8 cellular contexts compared by ENCODE assay signal in the genomic region with DNA sequence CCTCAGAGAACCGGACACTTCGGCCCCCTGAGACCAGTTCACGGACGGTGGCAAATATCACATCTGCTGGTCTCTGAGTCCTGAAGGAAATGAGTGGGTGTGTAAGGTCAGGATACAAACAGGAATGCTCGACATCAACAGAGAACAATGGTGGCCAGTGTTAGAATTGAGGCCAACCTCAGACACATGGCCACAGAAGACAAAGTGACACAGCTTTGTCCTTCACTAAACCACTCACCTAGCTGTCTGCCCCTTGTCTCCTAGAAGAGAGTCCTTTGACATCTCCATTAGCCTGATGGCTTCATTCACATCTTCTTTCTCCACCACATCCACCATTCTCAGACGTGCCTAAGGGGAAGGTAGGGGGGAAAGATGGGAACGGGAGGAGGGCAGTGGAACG. TPM values are rescaled to one million over a fixed set of nuclear protein-coding genes. Genes with fewer than 3 reads are reported as not detected.
A peak's percentile ranks its signal among the peaks of the same experiment; 100 is the strongest.
DNase-seq lines count a peak whose midpoint lies in the region; ATAC-seq, FAIRE-seq and TF ChIP-seq lines count a peak whose summit lies in the region.
"Had no signal": no experiment of that assay in that cellular context is flagged by ENCODE, and none has a peak within 500 bp of the region (broad histone marks: within the 10 kb centered on the region; RNA-seq: fewer than 3 reads in every experiment).

No MANE protein-coding gene starts in this region.

- intact Hi-C loops in HepG2 (cut with micrococcal nuclease; ENCODE audit: unreplicated experiment) (no loop called here), right lobe of liver (cut with DNase I) (no loop called here)

- in situ Hi-C loops in HepG2 (cut with HindIII; ENCODE audit: extremely low pct_ligation_motif_present, low pct_unique_long_range_greater_than_20kb) = no loop called here

- no peak for TF ChIP-seq RAD21 in HepG2 (CRISPR knock-in tag; IDR thresholded peaks at IDR 0.05)

- ATAC-seq in HepG2 (peak; percentile 2; the same call in 1 of the 3 replicates), right lobe of liver (no peak), HG03025 (IDR thresholded peaks at IDR 0.05; ENCODE audit: low FRiP score, unreplicated experiment) (no peak)
- ATAC-seq: activated CD4-positive, CD25-positive, alpha-beta regulatory T cell treated with anti-CD3 and anti-CD28 coated beads, Interleukin-2, amount 50 U/mL, for 24 hours had no signal

- TSS peak; percentile 30 for BruUV-seq in HepG2 (replicated peaks; lab: Mats Ljungman, UMichigan)

- H3K79me2 ChIP-seq in HepG2 (ENCODE audit: insufficient read depth, low read length) = peaks cover 10% of the 10 kb centered on the region

- H3K4me3 ChIP-seq in HepG2 (replicated peaks in 1 of 3; ENCODE audit: insufficient read depth in 1 of 3, low read depth in 2 of 3, low read length in 3 of 3) = no peak overlapping the region
- no peak overlapping the region for H3K4me3 ChIP-seq in right lobe of liver
- H3K4me3 ChIP-seq: heart left ventricle had no signal

- WGBS in HepG2 (ENCODE audit: low lambda C conversion rate) = 87% methylated on average over 8 of the region's 8 CpGs
- WGBS in right lobe of liver (ENCODE audit: insufficient coverage, low coverage, low lambda C conversion rate, missing lambda C conversion rate) = 33% methylated on average over 1 of the region's 8 CpGs

- H3K4me1 ChIP-seq in HepG2 (ENCODE audit: insufficient read depth, low read length) (peaks cover 35% of the 10 kb centered on the region), right lobe of liver (peaks cover 0 to 8% (median 2%) of the 10 kb centered on the region in 4 donors)

- POLR2A ChIA-PET in HepG2 (lab: Yijun Ruan, JAX) = interaction anchor here (4.3 kb wide), 1 partner anchor 8 kb away, joined by 33 read pairs; a partner anchor contains a TSS

- no peak overlapping the region for H3K9ac ChIP-seq in HepG2 (ENCODE audit: insufficient read depth, low read depth, low read length)
- H3K9ac ChIP-seq: KMS-11 had no signal

- FAIRE-seq in HepG2 (lab: Jason Lieb, UNC) = no peak

- CTCF ChIA-PET in HepG2 (lab: Yijun Ruan, JAX; ENCODE audit: low intra/inter-chr PET ratio, low total read pairs) = no interaction called here

- no peak overlapping the region for H3K4me2 ChIP-seq in HepG2 (ENCODE audit: low read depth, low read length)
- H3K4me2 ChIP-seq: KMS-11 had no signal

- no peak for DNase-seq in HepG2 (ENCODE audit: low spot score)
- DNase-seq in right lobe of liver = no peak
- DNase-seq in superior temporal gyrus (ENCODE audit: extremely low spot score) = no peak
- DNase-seq: activated naive CD4-positive, alpha-beta T cell treated with Interleukin-2 at 50 U/mL for 16 hours; heart left ventricle had no signal

- no peak for TF ChIP-seq POLR2A in HepG2 (IDR thresholded peaks at IDR 0.05; ENCODE audit: insufficient read depth in 1 of 2, low read depth in 2 of 2, low read length in 2 of 2)
- no peak for TF ChIP-seq POLR2A in right lobe of liver (IDR thresholded peaks at IDR 0.05)

- H3K27me3 ChIP-seq in HepG2 (ENCODE audit: control insufficient read depth in 1 of 2, insufficient read depth in 2 of 2, low read length in 2 of 2) (no peaks in the 10 kb centered on the region; a peak in 1 of 5 replicates), right lobe of liver (no peaks in the 10 kb centered on the region)
- H3K27me3 ChIP-seq: heart left ventricle had no signal

- TF ChIP-seq CTCF in HepG2 (CRISPR knock-in tag; IDR thresholded peaks at IDR 0.05) (no peak), right lobe of liver (IDR thresholded peaks at IDR 0.05) (no peak)

- H3K9me3 ChIP-seq in HepG2 (ENCODE audit: low read length) = no peaks in the 10 kb centered on the region
- no peaks in the 10 kb centered on the region for H3K9me3 ChIP-seq in right lobe of liver
- H3K9me3 ChIP-seq: heart left ventricle had no signal

- H3K36me3 ChIP-seq in HepG2 (replicated peaks in 1 of 2; ENCODE audit: control insufficient read depth in 1 of 2, insufficient read depth in 2 of 2, low read length in 2 of 2) (peaks cover 47 to 75% of the 10 kb centered on the region in 2 experiments), right lobe of liver (peaks cover 8 to 77% (median 46%) of the 10 kb centered on the region in 4 donors)

- no peak overlapping the region for H2AFZ ChIP-seq in HepG2 (ENCODE audit: low read length)

- no peak for TF ChIP-seq EP300 in HepG2 (IDR thresholded peaks at IDR 0.05; ENCODE audit: low read depth in 2 of 2, low read length in 2 of 2)
- no peak for TF ChIP-seq EP300 in HepG2 (CRISPR knock-in tag; IDR thresholded peaks at IDR 0.05; ENCODE audit: borderline replicate concordance)

- no peaks in the 10 kb centered on the region for H4K20me1 ChIP-seq in HepG2 (ENCODE audit: insufficient read depth, low read length)

- H3K27ac ChIP-seq in HepG2 (ENCODE audit: extremely low read length, insufficient read depth, low read length) (peak overlapping the region; percentile 26), right lobe of liver (no peak overlapping the region)
- H3K27ac ChIP-seq: KMS-11 had no signal

RNA-seq across cellular contexts. Expression of a gene that starts 4.3 kb away (rescaled TPM):
- total RNA-seq in HepG2 (2016; rRNA removed; fragmentation: Illumina TruSeq; extraction: Trizol) = 33.4 and 64.4 TPM in 2 replicates
- total RNA-seq in HepG2 (2016; cell fraction: cytosol; rRNA removed; fragmentation: Illumina TruSeq; extraction: Trizol; ENCODE audit: low read depth) = 9.5 and 10.2 TPM in 2 replicates
- 36.3 and 62.5 TPM in 2 replicates for total RNA-seq in HepG2 (2016; cell fraction: insoluble cytoplasmic fraction; rRNA removed; fragmentation: Illumina TruSeq; extraction: Trizol)
- 15.0 and 17.1 TPM in 2 replicates for total RNA-seq in HepG2 (2016; cell fraction: membrane; rRNA removed; fragmentation: Illumina TruSeq; extraction: Trizol)
- 28.6 and 31.2 TPM in 2 replicates for total RNA-seq in HepG2 (2016; cell fraction: nucleus; rRNA removed; fragmentation: Illumina TruSeq; extraction: Trizol)
- 117 and 124 TPM in 2 replicates for polyA plus RNA-seq in HepG2 (2011; rRNA removed)
- 122 and 127 TPM in 2 replicates for polyA plus RNA-seq in HepG2 (2011; cell fraction: cytosol; rRNA removed)
- 63.0 and 72.5 TPM in 2 replicates for polyA plus RNA-seq in HepG2 (2011; cell fraction: nucleus; rRNA removed)
- polyA plus RNA-seq in HepG2 (2012) = 71.1 and 91.2 TPM in 2 replicates
- 26.8 and 27.5 TPM in 2 replicates for polyA plus RNA-seq in HepG2 (2016; cell fraction: cytosol; fragmentation: Illumina TruSeq; extraction: Trizol; ENCODE audit: low read depth)
- polyA plus RNA-seq in HepG2 (2016; cell fraction: insoluble cytoplasmic fraction; fragmentation: Illumina TruSeq; extraction: Trizol; ENCODE audit: low read depth) = 132 and 136 TPM in 2 replicates
- polyA plus RNA-seq in HepG2 (2016; cell fraction: membrane; fragmentation: Illumina TruSeq; extraction: Trizol; ENCODE audit: low read depth) = 25.7 and 26.0 TPM in 2 replicates
- polyA plus RNA-seq in HepG2 (2016; cell fraction: nucleus; fragmentation: Illumina TruSeq; extraction: Trizol; ENCODE audit: insufficient read depth, low read depth) = 83.2 and 85.6 TPM in 2 replicates
- 104 and 348 TPM in 2 replicates for polyA minus RNA-seq in HepG2 (2011; rRNA and poly(A)+ RNA removed; ENCODE audit: low replicate concordance)
- polyA minus RNA-seq in HepG2 (2011; cell fraction: cytosol; rRNA and poly(A)+ RNA removed) = 44.1 and 55.6 TPM in 2 replicates
- polyA minus RNA-seq in HepG2 (2011; cell fraction: nucleus; rRNA and poly(A)+ RNA removed) = 29.6 and 33.3 TPM in 2 replicates
- 10 to 100 TPM; 28.3 to 49.7 (median 42.7) TPM for total RNA-seq in right lobe of liver

RNA-seq across cellular contexts. Expression of a gene that starts 8.1 kb away (rescaled TPM):
- 214 and 229 TPM in 2 replicates for total RNA-seq in HepG2 (2016; rRNA removed; fragmentation: Illumina TruSeq; extraction: Trizol)
- total RNA-seq in HepG2 (2016; cell fraction: cytosol; rRNA removed; fragmentation: Illumina TruSeq; extraction: Trizol; ENCODE audit: low read depth) = 19.3 and 25.3 TPM in 2 replicates
- total RNA-seq in HepG2 (2016; cell fraction: insoluble cytoplasmic fraction; rRNA removed; fragmentation: Illumina TruSeq; extraction: Trizol) = 222 and 231 TPM in 2 replicates
- 36.3 and 40.6 TPM in 2 replicates for total RNA-seq in HepG2 (2016; cell fraction: membrane; rRNA removed; fragmentation: Illumina TruSeq; extraction: Trizol)
- total RNA-seq in HepG2 (2016; cell fraction: nucleus; rRNA removed; fragmentation: Illumina TruSeq; extraction: Trizol) = 158 and 170 TPM in 2 replicates
- 74.6 and 84.5 TPM in 2 replicates for polyA plus RNA-seq in HepG2 (2011; rRNA removed)
- polyA plus RNA-seq in HepG2 (2011; cell fraction: cytosol; rRNA removed) = 43.5 and 88.2 TPM in 2 replicates
- polyA plus RNA-seq in HepG2 (2011; cell fraction: nucleus; rRNA removed) = 179 and 250 TPM in 2 replicates
- polyA plus RNA-seq in HepG2 (2012) = 55.3 and 79.0 TPM in 2 replicates
- polyA plus RNA-seq in HepG2 (2016; cell fraction: cytosol; fragmentation: Illumina TruSeq; extraction: Trizol; ENCODE audit: low read depth) = 13.7 and 15.9 TPM in 2 replicates
- polyA plus RNA-seq in HepG2 (2016; cell fraction: insoluble cytoplasmic fraction; fragmentation: Illumina TruSeq; extraction: Trizol; ENCODE audit: low read depth) = 184 and 192 TPM in 2 replicates
- polyA plus RNA-seq in HepG2 (2016; cell fraction: membrane; fragmentation: Illumina TruSeq; extraction: Trizol; ENCODE audit: low read depth) = 21.2 and 24.5 TPM in 2 replicates
- 208 and 214 TPM in 2 replicates for polyA plus RNA-seq in HepG2 (2016; cell fraction: nucleus; fragmentation: Illumina TruSeq; extraction: Trizol; ENCODE audit: insufficient read depth, low read depth)
- polyA minus RNA-seq in HepG2 (2011; rRNA and poly(A)+ RNA removed; ENCODE audit: low replicate concordance) = 187 and 581 TPM in 2 replicates
- 44.7 and 74.8 TPM in 2 replicates for polyA minus RNA-seq in HepG2 (2011; cell fraction: cytosol; rRNA and poly(A)+ RNA removed)
- polyA minus RNA-seq in HepG2 (2011; cell fraction: nucleus; rRNA and poly(A)+ RNA removed) = 108 and 139 TPM in 2 replicates
- total RNA-seq in right lobe of liver = 10 to 100 TPM; 12.6 to 25.9 (median 20.8) TPM

RNA-seq across cellular contexts. Expression of a gene that starts 8.4 kb away (rescaled TPM):
- total RNA-seq in HepG2 (2016; rRNA removed; fragmentation: Illumina TruSeq; extraction: Trizol) (8.2 and 9.7 TPM in 2 replicates), right lobe of liver (1 to 10 TPM; 2.7 to 7.3 (median 4.3) TPM)
- total RNA-seq in HepG2 (2016; cell fraction: cytosol; rRNA removed; fragmentation: Illumina TruSeq; extraction: Trizol; ENCODE audit: low read depth) = 4.1 and 5.3 TPM in 2 replicates
- total RNA-seq in HepG2 (2016; cell fraction: insoluble cytoplasmic fraction; rRNA removed; fragmentation: Illumina TruSeq; extraction: Trizol) = 7.7 and 10.0 TPM in 2 replicates
- 5.6 and 6.2 TPM in 2 replicates for total RNA-seq in HepG2 (2016; cell fraction: membrane; rRNA removed; fragmentation: Illumina TruSeq; extraction: Trizol)
- total RNA-seq in HepG2 (2016; cell fraction: nucleus; rRNA removed; fragmentation: Illumina TruSeq; extraction: Trizol) = 5.9 and 11.5 TPM in 2 replicates
- polyA plus RNA-seq in HepG2 (2011; rRNA removed) = 6.0 and 6.3 TPM in 2 replicates
- polyA plus RNA-seq in HepG2 (2011; cell fraction: cytosol; rRNA removed) = 3.9 and 4.9 TPM in 2 replicates
- 11.1 and 15.0 TPM in 2 replicates for polyA plus RNA-seq in HepG2 (2011; cell fraction: nucleus; rRNA removed)
- 4.9 and 5.0 TPM in 2 replicates for polyA plus RNA-seq in HepG2 (2012)
- polyA plus RNA-seq in HepG2 (2016; cell fraction: cytosol; fragmentation: Illumina TruSeq; extraction: Trizol; ENCODE audit: low read depth) = 2.8 and 2.9 TPM in 2 replicates
- 5.9 and 7.7 TPM in 2 replicates for polyA plus RNA-seq in HepG2 (2016; cell fraction: insoluble cytoplasmic fraction; fragmentation: Illumina TruSeq; extraction: Trizol; ENCODE audit: low read depth)
- polyA plus RNA-seq in HepG2 (2016; cell fraction: membrane; fragmentation: Illumina TruSeq; extraction: Trizol; ENCODE audit: low read depth) = 3.9 and 4.1 TPM in 2 replicates
- 13.0 and 18.6 TPM in 2 replicates for polyA plus RNA-seq in HepG2 (2016; cell fraction: nucleus; fragmentation: Illumina TruSeq; extraction: Trizol; ENCODE audit: insufficient read depth, low read depth)
- 10.8 and 17.7 TPM in 2 replicates for polyA minus RNA-seq in HepG2 (2011; rRNA and poly(A)+ RNA removed; ENCODE audit: low replicate concordance)
- 3.0 and 5.2 TPM in 2 replicates for polyA minus RNA-seq in HepG2 (2011; cell fraction: cytosol; rRNA and poly(A)+ RNA removed)
- 6.7 and 7.2 TPM in 2 replicates for polyA minus RNA-seq in HepG2 (2011; cell fraction: nucleus; rRNA and poly(A)+ RNA removed)

RNA-seq across cellular contexts. Expression of a gene that starts 11.5 kb away (rescaled TPM):
- 53.2 and 56.9 TPM in 2 replicates for total RNA-seq in HepG2 (2016; rRNA removed; fragmentation: Illumina TruSeq; extraction: Trizol)
- total RNA-seq in HepG2 (2016; cell fraction: cytosol; rRNA removed; fragmentation: Illumina TruSeq; extraction: Trizol; ENCODE audit: low read depth) = 14.5 and 17.2 TPM in 2 replicates
- total RNA-seq in HepG2 (2016; cell fraction: insoluble cytoplasmic fraction; rRNA removed; fragmentation: Illumina TruSeq; extraction: Trizol) = 49.6 and 57.2 TPM in 2 replicates
- 31.0 and 33.2 TPM in 2 replicates for total RNA-seq in HepG2 (2016; cell fraction: membrane; rRNA removed; fragmentation: Illumina TruSeq; extraction: Trizol)
- 75.6 and 79.7 TPM in 2 replicates for total RNA-seq in HepG2 (2016; cell fraction: nucleus; rRNA removed; fragmentation: Illumina TruSeq; extraction: Trizol)
- 29.1 and 33.7 TPM in 2 replicates for polyA plus RNA-seq in HepG2 (2011; rRNA removed)
- 14.7 and 19.2 TPM in 2 replicates for polyA plus RNA-seq in HepG2 (2011; cell fraction: cytosol; rRNA removed)
- polyA plus RNA-seq in HepG2 (2011; cell fraction: nucleus; rRNA removed) = 57.3 and 62.4 TPM in 2 replicates
- 30.0 and 30.2 TPM in 2 replicates for polyA plus RNA-seq in HepG2 (2012)
- 5.1 and 5.2 TPM in 2 replicates for polyA plus RNA-seq in HepG2 (2016; cell fraction: cytosol; fragmentation: Illumina TruSeq; extraction: Trizol; ENCODE audit: low read depth)
- 35.8 and 38.2 TPM in 2 replicates for polyA plus RNA-seq in HepG2 (2016; cell fraction: insoluble cytoplasmic fraction; fragmentation: Illumina TruSeq; extraction: Trizol; ENCODE audit: low read depth)
- polyA plus RNA-seq in HepG2 (2016; cell fraction: membrane; fragmentation: Illumina TruSeq; extraction: Trizol; ENCODE audit: low read depth) = 12.2 and 13.7 TPM in 2 replicates
- 98.1 and 100 TPM in 2 replicates for polyA plus RNA-seq in HepG2 (2016; cell fraction: nucleus; fragmentation: Illumina TruSeq; extraction: Trizol; ENCODE audit: insufficient read depth, low read depth)
- polyA minus RNA-seq in HepG2 (2011; rRNA and poly(A)+ RNA removed; ENCODE audit: low replicate concordance) = 32.6 and 73.5 TPM in 2 replicates
- polyA minus RNA-seq in HepG2 (2011; cell fraction: cytosol; rRNA and poly(A)+ RNA removed) = 17.8 and 19.3 TPM in 2 replicates
- 103 and 106 TPM in 2 replicates for polyA minus RNA-seq in HepG2 (2011; cell fraction: nucleus; rRNA and poly(A)+ RNA removed)
- 10 to 100 TPM in 5 of 6 experiments, 1 to 10 TPM in 1; 9.7 to 18.8 (median 14.0) TPM for total RNA-seq in right lobe of liver

RNA-seq across cellular contexts. Expression of a gene that starts 26.1 kb away (rescaled TPM):
- 18.8 and 25.6 TPM in 2 replicates for total RNA-seq in HepG2 (2016; rRNA removed; fragmentation: Illumina TruSeq; extraction: Trizol)
- total RNA-seq in HepG2 (2016; cell fraction: cytosol; rRNA removed; fragmentation: Illumina TruSeq; extraction: Trizol; ENCODE audit: low read depth) = 10.3 and 12.6 TPM in 2 replicates
- 20.6 and 21.5 TPM in 2 replicates for total RNA-seq in HepG2 (2016; cell fraction: insoluble cytoplasmic fraction; rRNA removed; fragmentation: Illumina TruSeq; extraction: Trizol)
- 29.7 and 31.8 TPM in 2 replicates for total RNA-seq in HepG2 (2016; cell fraction: membrane; rRNA removed; fragmentation: Illumina TruSeq; extraction: Trizol)
- 16.2 and 20.2 TPM in 2 replicates for total RNA-seq in HepG2 (2016; cell fraction: nucleus; rRNA removed; fragmentation: Illumina TruSeq; extraction: Trizol)
- 12.6 and 12.9 TPM in 2 replicates for polyA plus RNA-seq in HepG2 (2011; rRNA removed)
- polyA plus RNA-seq in HepG2 (2011; cell fraction: cytosol; rRNA removed) = 4.9 and 5.4 TPM in 2 replicates
- polyA plus RNA-seq in HepG2 (2011; cell fraction: nucleus; rRNA removed) = 49.7 and 70.9 TPM in 2 replicates
- 22.2 and 26.8 TPM in 2 replicates for polyA plus RNA-seq in HepG2 (2012)
- polyA plus RNA-seq in HepG2 (2016; cell fraction: cytosol; fragmentation: Illumina TruSeq; extraction: Trizol; ENCODE audit: low read depth) = 18.6 and 20.9 TPM in 2 replicates
- 23.4 and 30.6 TPM in 2 replicates for polyA plus RNA-seq in HepG2 (2016; cell fraction: insoluble cytoplasmic fraction; fragmentation: Illumina TruSeq; extraction: Trizol; ENCODE audit: low read depth)
- 31.0 and 34.8 TPM in 2 replicates for polyA plus RNA-seq in HepG2 (2016; cell fraction: membrane; fragmentation: Illumina TruSeq; extraction: Trizol; ENCODE audit: low read depth)
- 52.2 and 63.1 TPM in 2 replicates for polyA plus RNA-seq in HepG2 (2016; cell fraction: nucleus; fragmentation: Illumina TruSeq; extraction: Trizol; ENCODE audit: insufficient read depth, low read depth)
- 16.7 and 22.7 TPM in 2 replicates for polyA minus RNA-seq in HepG2 (2011; rRNA and poly(A)+ RNA removed; ENCODE audit: low replicate concordance)
- polyA minus RNA-seq in HepG2 (2011; cell fraction: cytosol; rRNA and poly(A)+ RNA removed) = 9.8 and 11.7 TPM in 2 replicates
- 7.0 and 15.4 TPM in 2 replicates for polyA minus RNA-seq in HepG2 (2011; cell fraction: nucleus; rRNA and poly(A)+ RNA removed)
- 10 to 100 TPM; 11.1 to 27.2 (median 15.8) TPM for total RNA-seq in right lobe of liver
